In the genomic region with DNA sequence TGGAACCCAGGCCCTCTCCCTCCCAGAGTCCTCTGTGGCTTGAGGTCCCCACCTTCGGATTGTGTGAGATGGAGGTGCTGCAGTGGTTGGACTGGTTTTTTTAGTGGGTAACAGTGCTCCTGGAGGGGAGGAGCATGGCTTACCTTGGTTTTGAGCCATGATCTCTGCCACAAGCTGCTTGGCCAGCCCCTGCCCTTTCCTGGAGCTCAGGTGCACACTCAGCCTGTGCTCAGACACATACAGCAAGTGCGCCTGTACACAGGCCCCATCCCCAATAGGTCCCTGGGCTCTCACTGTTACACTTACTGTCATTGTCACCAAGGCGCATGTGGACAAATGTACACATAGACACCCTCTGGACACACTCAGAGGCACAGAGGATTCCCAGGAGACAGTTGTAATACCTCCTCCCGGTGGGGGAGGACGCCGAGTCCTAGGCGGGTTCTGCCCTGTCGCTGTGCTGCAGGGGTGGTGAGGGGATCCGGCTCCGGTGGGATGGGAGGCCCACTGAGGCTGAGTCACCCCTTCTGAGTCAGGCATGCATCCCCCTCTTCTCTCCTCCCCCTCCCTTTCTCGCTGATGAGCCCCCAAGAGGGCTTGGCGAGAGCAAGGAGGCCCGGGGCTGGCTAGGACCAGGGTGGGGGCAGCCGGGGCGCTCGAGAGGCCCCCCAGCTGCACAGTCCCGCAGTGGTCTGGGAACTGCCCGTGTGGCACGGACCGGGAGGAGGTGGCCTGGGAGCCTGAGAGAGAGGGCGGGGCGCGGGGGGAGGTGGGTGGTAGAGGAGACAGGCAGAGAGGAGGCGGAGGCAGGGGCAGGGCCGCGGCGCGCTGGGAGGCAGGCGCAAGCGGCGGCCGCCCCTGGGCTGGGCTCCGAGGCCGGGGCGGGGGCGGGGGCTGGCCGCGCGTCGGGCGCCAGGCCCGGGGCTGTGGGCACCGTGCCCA, we compare ENCODE assay signal across 1 cellular context.
TF ChIP-seq lines count a peak whose summit lies in the region.

No MANE protein-coding gene starts in this region.

TF ChIP-seq in HepG2, 621 proteins besides CTCF, POLR2A, EP300 and RAD21 (continued from another document and continues in another):
- TF ChIP-seq KDM5B (CRISPR knock-in tag; IDR thresholded peaks at IDR 0.05; ENCODE audit: borderline replicate concordance): peak; percentile 41; the same call in 1 of the 2 replicates
- TF ChIP-seq ZSCAN30 (CRISPR knock-in tag; IDR thresholded peaks at IDR 0.05): no peak
- TF ChIP-seq RFX3 (CRISPR knock-in tag; IDR thresholded peaks at IDR 0.05): no peak
- TF ChIP-seq ZMYM3 (CRISPR knock-in tag; IDR thresholded peaks at IDR 0.05): peak; percentile 56; the same call in 1 of the 2 replicates
- no peak for TF ChIP-seq EED (CRISPR knock-in tag; IDR thresholded peaks at IDR 0.05)
- TF ChIP-seq, protein P1, sequence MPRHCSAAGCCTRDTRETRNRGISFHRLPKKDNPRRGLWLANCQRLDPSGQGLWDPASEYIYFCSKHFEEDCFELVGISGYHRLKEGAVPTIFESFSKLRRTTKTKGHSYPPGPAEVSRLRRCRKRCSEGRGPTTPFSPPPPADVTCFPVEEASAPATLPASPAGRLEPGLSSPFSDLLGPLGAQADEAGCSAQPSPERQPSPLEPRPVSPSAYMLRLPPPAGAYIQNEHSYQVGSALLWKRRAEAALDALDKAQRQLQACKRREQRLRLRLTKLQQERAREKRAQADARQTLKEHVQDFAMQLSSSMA (CRISPR knock-in tag; IDR thresholded peaks at IDR 0.05): 0 out of 2 replicates have a peak, but pooled peaks have one; percentile 46
- TF ChIP-seq, protein P2, sequence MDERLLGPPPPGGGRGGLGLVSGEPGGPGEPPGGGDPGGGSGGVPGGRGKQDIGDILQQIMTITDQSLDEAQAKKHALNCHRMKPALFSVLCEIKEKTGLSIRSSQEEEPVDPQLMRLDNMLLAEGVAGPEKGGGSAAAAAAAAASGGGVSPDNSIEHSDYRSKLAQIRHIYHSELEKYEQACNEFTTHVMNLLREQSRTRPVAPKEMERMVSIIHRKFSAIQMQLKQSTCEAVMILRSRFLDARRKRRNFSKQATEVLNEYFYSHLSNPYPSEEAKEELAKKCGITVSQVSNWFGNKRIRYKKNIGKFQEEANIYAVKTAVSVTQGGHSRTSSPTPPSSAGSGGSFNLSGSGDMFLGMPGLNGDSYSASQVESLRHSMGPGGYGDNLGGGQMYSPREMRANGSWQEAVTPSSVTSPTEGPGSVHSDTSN (CRISPR knock-in tag; IDR thresholded peaks at IDR 0.05): no peak
- TF ChIP-seq RFX1 (IDR thresholded peaks at IDR 0.05): no peak
- no peak for TF ChIP-seq PHB2 (IDR thresholded peaks at IDR 0.05; ENCODE audit: partially characterized antibody)
- no peak for TF ChIP-seq ZNF629 (CRISPR knock-in tag; conservative IDR thresholded peaks at IDR 0.05)
- no peak for TF ChIP-seq HES4 (CRISPR knock-in tag; IDR thresholded peaks at IDR 0.05; ENCODE audit: borderline replicate concordance)
- TF ChIP-seq, protein P3, sequence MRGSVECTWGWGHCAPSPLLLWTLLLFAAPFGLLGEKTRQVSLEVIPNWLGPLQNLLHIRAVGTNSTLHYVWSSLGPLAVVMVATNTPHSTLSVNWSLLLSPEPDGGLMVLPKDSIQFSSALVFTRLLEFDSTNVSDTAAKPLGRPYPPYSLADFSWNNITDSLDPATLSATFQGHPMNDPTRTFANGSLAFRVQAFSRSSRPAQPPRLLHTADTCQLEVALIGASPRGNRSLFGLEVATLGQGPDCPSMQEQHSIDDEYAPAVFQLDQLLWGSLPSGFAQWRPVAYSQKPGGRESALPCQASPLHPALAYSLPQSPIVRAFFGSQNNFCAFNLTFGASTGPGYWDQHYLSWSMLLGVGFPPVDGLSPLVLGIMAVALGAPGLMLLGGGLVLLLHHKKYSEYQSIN (CRISPR knock-in tag; IDR thresholded peaks at IDR 0.05; ENCODE audit: borderline replicate concordance): no peak
- TF ChIP-seq KLF11 (CRISPR knock-in tag; IDR thresholded peaks at IDR 0.05): no peak
- peak; percentile 60; the same call in 1 of the 2 replicates for TF ChIP-seq PRDM10 (CRISPR knock-in tag; IDR thresholded peaks at IDR 0.05; ENCODE audit: low read depth)
- TF ChIP-seq FOXA3 (CRISPR knock-in tag; IDR thresholded peaks at IDR 0.05): peak; percentile 87
- TF ChIP-seq GTF3A (CRISPR knock-in tag; conservative IDR thresholded peaks at IDR 0.05): no peak
- TF ChIP-seq FOXK1 (CRISPR knock-in tag; IDR thresholded peaks at IDR 0.05; ENCODE audit: borderline replicate concordance, low read depth): no peak
- TF ChIP-seq ZBTB38 (CRISPR knock-in tag; IDR thresholded peaks at IDR 0.05): no peak; the same call in 1 of the 2 replicates
- no peak for TF ChIP-seq XBP1 (CRISPR knock-in tag; IDR thresholded peaks at IDR 0.05)
- TF ChIP-seq, protein P4, sequence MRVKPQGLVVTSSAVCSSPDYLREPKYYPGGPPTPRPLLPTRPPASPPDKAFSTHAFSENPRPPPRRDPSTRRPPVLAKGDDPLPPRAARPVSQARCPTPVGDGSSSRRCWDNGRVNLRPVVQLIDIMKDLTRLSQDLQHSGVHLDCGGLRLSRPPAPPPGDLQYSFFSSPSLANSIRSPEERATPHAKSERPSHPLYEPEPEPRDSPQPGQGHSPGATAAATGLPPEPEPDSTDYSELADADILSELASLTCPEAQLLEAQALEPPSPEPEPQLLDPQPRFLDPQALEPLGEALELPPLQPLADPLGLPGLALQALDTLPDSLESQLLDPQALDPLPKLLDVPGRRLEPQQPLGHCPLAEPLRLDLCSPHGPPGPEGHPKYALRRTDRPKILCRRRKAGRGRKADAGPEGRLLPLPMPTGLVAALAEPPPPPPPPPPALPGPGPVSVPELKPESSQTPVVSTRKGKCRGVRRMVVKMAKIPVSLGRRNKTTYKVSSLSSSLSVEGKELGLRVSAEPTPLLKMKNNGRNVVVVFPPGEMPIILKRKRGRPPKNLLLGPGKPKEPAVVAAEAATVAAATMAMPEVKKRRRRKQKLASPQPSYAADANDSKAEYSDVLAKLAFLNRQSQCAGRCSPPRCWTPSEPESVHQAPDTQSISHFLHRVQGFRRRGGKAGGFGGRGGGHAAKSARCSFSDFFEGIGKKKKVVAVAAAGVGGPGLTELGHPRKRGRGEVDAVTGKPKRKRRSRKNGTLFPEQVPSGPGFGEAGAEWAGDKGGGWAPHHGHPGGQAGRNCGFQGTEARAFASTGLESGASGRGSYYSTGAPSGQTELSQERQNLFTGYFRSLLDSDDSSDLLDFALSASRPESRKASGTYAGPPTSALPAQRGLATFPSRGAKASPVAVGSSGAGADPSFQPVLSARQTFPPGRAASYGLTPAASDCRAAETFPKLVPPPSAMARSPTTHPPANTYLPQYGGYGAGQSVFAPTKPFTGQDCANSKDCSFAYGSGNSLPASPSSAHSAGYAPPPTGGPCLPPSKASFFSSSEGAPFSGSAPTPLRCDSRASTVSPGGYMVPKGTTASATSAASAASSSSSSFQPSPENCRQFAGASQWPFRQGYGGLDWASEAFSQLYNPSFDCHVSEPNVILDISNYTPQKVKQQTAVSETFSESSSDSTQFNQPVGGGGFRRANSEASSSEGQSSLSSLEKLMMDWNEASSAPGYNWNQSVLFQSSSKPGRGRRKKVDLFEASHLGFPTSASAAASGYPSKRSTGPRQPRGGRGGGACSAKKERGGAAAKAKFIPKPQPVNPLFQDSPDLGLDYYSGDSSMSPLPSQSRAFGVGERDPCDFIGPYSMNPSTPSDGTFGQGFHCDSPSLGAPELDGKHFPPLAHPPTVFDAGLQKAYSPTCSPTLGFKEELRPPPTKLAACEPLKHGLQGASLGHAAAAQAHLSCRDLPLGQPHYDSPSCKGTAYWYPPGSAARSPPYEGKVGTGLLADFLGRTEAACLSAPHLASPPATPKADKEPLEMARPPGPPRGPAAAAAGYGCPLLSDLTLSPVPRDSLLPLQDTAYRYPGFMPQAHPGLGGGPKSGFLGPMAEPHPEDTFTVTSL (CRISPR knock-in tag; IDR thresholded peaks at IDR 0.05; ENCODE audit: borderline replicate concordance): no peak
- no peak for TF ChIP-seq AKNA (CRISPR knock-in tag; IDR thresholded peaks at IDR 0.05; ENCODE audit: borderline replicate concordance)
- TF ChIP-seq, protein P5, sequence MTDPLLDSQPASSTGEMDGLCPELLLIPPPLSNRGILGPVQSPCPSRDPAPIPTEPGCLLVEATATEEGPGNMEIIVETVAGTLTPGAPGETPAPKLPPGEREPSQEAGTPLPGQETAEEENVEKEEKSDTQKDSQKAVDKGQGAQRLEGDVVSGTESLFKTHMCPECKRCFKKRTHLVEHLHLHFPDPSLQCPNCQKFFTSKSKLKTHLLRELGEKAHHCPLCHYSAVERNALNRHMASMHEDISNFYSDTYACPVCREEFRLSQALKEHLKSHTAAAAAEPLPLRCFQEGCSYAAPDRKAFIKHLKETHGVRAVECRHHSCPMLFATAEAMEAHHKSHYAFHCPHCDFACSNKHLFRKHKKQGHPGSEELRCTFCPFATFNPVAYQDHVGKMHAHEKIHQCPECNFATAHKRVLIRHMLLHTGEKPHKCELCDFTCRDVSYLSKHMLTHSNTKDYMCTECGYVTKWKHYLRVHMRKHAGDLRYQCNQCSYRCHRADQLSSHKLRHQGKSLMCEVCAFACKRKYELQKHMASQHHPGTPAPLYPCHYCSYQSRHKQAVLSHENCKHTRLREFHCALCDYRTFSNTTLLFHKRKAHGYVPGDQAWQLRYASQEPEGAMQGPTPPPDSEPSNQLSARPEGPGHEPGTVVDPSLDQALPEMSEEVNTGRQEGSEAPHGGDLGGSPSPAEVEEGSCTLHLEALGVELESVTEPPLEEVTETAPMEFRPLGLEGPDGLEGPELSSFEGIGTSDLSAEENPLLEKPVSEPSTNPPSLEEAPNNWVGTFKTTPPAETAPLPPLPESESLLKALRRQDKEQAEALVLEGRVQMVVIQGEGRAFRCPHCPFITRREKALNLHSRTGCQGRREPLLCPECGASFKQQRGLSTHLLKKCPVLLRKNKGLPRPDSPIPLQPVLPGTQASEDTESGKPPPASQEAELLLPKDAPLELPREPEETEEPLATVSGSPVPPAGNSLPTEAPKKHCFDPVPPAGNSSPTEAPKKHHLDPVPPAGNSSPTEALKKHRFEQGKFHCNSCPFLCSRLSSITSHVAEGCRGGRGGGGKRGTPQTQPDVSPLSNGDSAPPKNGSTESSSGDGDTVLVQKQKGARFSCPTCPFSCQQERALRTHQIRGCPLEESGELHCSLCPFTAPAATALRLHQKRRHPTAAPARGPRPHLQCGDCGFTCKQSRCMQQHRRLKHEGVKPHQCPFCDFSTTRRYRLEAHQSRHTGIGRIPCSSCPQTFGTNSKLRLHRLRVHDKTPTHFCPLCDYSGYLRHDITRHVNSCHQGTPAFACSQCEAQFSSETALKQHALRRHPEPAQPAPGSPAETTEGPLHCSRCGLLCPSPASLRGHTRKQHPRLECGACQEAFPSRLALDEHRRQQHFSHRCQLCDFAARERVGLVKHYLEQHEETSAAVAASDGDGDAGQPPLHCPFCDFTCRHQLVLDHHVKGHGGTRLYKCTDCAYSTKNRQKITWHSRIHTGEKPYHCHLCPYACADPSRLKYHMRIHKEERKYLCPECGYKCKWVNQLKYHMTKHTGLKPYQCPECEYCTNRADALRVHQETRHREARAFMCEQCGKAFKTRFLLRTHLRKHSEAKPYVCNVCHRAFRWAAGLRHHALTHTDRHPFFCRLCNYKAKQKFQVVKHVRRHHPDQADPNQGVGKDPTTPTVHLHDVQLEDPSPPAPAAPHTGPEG (CRISPR knock-in tag; IDR thresholded peaks at IDR 0.05): peak; percentile 52; the same call in 1 of the 2 replicates
- TF ChIP-seq ZNF768 (CRISPR knock-in tag; IDR thresholded peaks at IDR 0.05): no peak
